ENCODE assay signal across 16 cellular contexts in the genomic region with DNA sequence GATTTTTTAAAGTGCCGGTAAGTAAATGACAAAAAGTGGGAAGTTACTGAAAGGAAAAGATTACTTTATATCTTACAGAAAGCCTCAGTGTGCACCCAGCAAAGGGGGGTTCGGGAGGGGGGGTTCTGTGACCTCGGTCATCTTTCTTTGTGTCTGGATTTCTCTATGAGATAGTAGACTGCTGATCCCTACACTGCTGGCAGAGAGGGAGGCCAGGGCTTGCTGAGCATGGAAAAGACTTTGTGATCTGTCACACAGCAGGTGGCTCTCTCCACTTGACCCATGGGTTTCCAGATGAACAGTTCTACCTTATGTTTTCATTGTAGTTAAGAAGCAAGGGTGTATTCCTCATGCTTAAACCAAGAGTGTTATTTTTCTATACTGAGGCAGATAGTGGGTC.
A peak's percentile ranks its signal among the peaks of the same experiment; 100 is the strongest.
DNase-seq lines count a peak whose midpoint lies in the region; TF ChIP-seq lines count a peak whose summit lies in the region.
"Had no signal": no experiment of that assay in that cellular context is flagged by ENCODE, and none has a peak within 500 bp of the region (broad histone marks: within the 10 kb centered on the region; RNA-seq: fewer than 3 reads in every experiment).

No MANE protein-coding gene starts in this region.

- H3K4me3 ChIP-seq in endodermal cell (ENCODE audit: low read length) (no peak overlapping the region), thyroid gland (replicated peaks in 1 of 3) (no peak overlapping the region), esophagus squamous epithelium (no peak overlapping the region)
- no peak overlapping the region for H3K4me3 ChIP-seq in CD4-positive, alpha-beta memory T cell (ENCODE audit: low read length in 2 of 2)
- H3K4me3 ChIP-seq: MG63, stomach had no signal

- H3K4me1 Mint-ChIP-seq in endodermal cell, result peaks cover 35% of the 10 kb centered on the region
- H3K4me1 Mint-ChIP-seq in CD4-positive, alpha-beta memory T cell, result no peaks in the 10 kb centered on the region

- H3K36me3 Mint-ChIP-seq in endodermal cell (ENCODE audit: low read depth), result no peaks in the 10 kb centered on the region
- no peaks in the 10 kb centered on the region for H3K36me3 Mint-ChIP-seq in CD4-positive, alpha-beta memory T cell

- H3K36me3 ChIP-seq in endodermal cell (ENCODE audit: control insufficient read depth, insufficient read depth, low read length) (no peaks in the 10 kb centered on the region), thyroid gland (no peaks in the 10 kb centered on the region), esophagus squamous epithelium (no peaks in the 10 kb centered on the region)
- no peaks in the 10 kb centered on the region for H3K36me3 ChIP-seq in CD4-positive, alpha-beta memory T cell (ENCODE audit: insufficient read depth, low read length)
- H3K36me3 ChIP-seq: MG63, stomach had no signal

- H3K9me3 ChIP-seq in endodermal cell (ENCODE audit: control insufficient read depth, low read length), result no peaks in the 10 kb centered on the region
- no peaks in the 10 kb centered on the region for H3K9me3 ChIP-seq in thyroid gland
- H3K9me3 ChIP-seq in esophagus squamous epithelium, result no peaks in the 10 kb centered on the region
- no peaks in the 10 kb centered on the region for H3K9me3 ChIP-seq in CD4-positive, alpha-beta memory T cell (ENCODE audit: control insufficient read depth in 1 of 2, low read length in 2 of 2)
- H3K9me3 ChIP-seq: MG63, stomach had no signal

- TF ChIP-seq CTCF in endodermal cell (conservative IDR thresholded peaks at IDR 0.05) (no peak), thyroid gland (IDR thresholded peaks at IDR 0.05) (no peak), esophagus squamous epithelium (IDR thresholded peaks at IDR 0.05) (no peak)

- no peak overlapping the region for H3K4me3 Mint-ChIP-seq in endodermal cell
- no peak overlapping the region for H3K4me3 Mint-ChIP-seq in CD4-positive, alpha-beta memory T cell
- H3K4me3 Mint-ChIP-seq: T-helper 2 cell treated with Interferon-gamma antibody and Interleukin-4, amounts not matched to agents 5 μg/mL and 100 μg/mL, for 36 hours had no signal

- intact Hi-C loops in thyroid gland (cut with DNase I), result no loop called here
- intact Hi-C loops in esophagus squamous epithelium (cut with DNase I), result no loop called here
- intact Hi-C loops in CD4-positive, alpha-beta memory T cell (cut with micrococcal nuclease), result no loop called here

- peak; percentile 27 for DNase-seq in NCI-H82 (lab: John Stamatoyannopoulos, UW)
- no peak for DNase-seq in NCI-H82 treated with DMSO at 0.1 percent for 48 hours (lab: John Stamatoyannopoulos, UW; ENCODE audit: unreplicated experiment)
- peak; percentile 59 for DNase-seq in NCI-H524 treated with DMSO at 0.1 percent for 48 hours (lab: John Stamatoyannopoulos, UW)
- peak; percentile 65 for DNase-seq in endodermal cell
- peak; percentile 1 to 3 for DNase-seq in thyroid gland
- DNase-seq in anterior cingulate cortex (lab: John Stamatoyannopoulos, UW), result no peak
- DNase-seq in esophagus squamous epithelium (lab: John Stamatoyannopoulos, UW), result no peak
- DNase-seq in CD4-positive, alpha-beta memory T cell, result no peak
- DNase-seq: ACHN; activated CD4-positive, alpha-beta T cell treated with anti-CD3 and anti-CD28 coated beads, Interleukin-2, amount 50 U/mL, for 48 hours; aorta; cortex of kidney; hypothalamus; MG63; stomach had no signal

- H3K27me3 ChIP-seq in endodermal cell (ENCODE audit: control insufficient read depth, insufficient read depth, low read length, poor library complexity, severe bottlenecking) (no peaks in the 10 kb centered on the region), thyroid gland (no peaks in the 10 kb centered on the region), esophagus squamous epithelium (no peaks in the 10 kb centered on the region)
- no peaks in the 10 kb centered on the region for H3K27me3 ChIP-seq in CD4-positive, alpha-beta memory T cell (ENCODE audit: insufficient read depth, low read length)
- H3K27me3 ChIP-seq: MG63, stomach had no signal

- TF ChIP-seq POLR2A in thyroid gland (IDR thresholded peaks at IDR 0.05), result no peak
- no peak for TF ChIP-seq POLR2A in esophagus squamous epithelium (IDR thresholded peaks at IDR 0.05)

- H3K4me1 ChIP-seq in endodermal cell (ENCODE audit: control insufficient read depth, insufficient read depth, low read length) (peaks cover 7% of the 10 kb centered on the region), thyroid gland (no peaks in the 10 kb centered on the region), esophagus squamous epithelium (no peaks in the 10 kb centered on the region)
- H3K4me1 ChIP-seq in CD4-positive, alpha-beta memory T cell (ENCODE audit: insufficient read depth, low read length), result no peaks in the 10 kb centered on the region

- no peak overlapping the region for H3K9ac ChIP-seq in endodermal cell (ENCODE audit: extremely low read depth, low read length, poor library complexity, severe bottlenecking)

- peaks cover 10% of the 10 kb centered on the region for H3K9me3 Mint-ChIP-seq in endodermal cell
- peaks cover 1 to 14% (median 7%) of the 10 kb centered on the region in 8 donors for H3K9me3 Mint-ChIP-seq in CD4-positive, alpha-beta memory T cell

- POLR2A ChIA-PET in CD4-positive, alpha-beta memory T cell (lab: Charles Lee; ENCODE audit: partially characterized antibody), result no interaction called here

- H3K27ac ChIP-seq in endodermal cell (ENCODE audit: low read depth, low read length) (peak overlapping the region; percentile 55), thyroid gland (no peak overlapping the region), esophagus squamous epithelium (no peak overlapping the region)
- no peak overlapping the region for H3K27ac ChIP-seq in CD4-positive, alpha-beta memory T cell (ENCODE audit: low read depth, low read length)
- H3K27ac ChIP-seq: stomach had no signal

- 35% methylated on average over 3 of the region's 3 CpGs; no CpG with 5 or more reads in 1 of the 2 experiments for WGBS in endodermal cell (ENCODE audit: insufficient coverage in 1 of 2, insufficient read length in 1 of 2), 2 experiments
- 23 to 29% methylated on average over 3 of the region's 3 CpGs for WGBS in thyroid gland, 2 donors
- 16 to 20% methylated on average over 3 of the region's 3 CpGs for WGBS in esophagus squamous epithelium, 2 donors

- CTCF ChIA-PET in CD4-positive, alpha-beta memory T cell (lab: Charles Lee; ENCODE audit: partially characterized antibody), result no interaction called here

- no peaks in the 10 kb centered on the region for H3K27me3 Mint-ChIP-seq in endodermal cell (ENCODE audit: insufficient read depth)
- H3K27me3 Mint-ChIP-seq in CD4-positive, alpha-beta memory T cell, result no peaks in the 10 kb centered on the region

- H3K27ac Mint-ChIP-seq in endodermal cell, result peak overlapping the region; percentile 60
- no peak overlapping the region for H3K27ac Mint-ChIP-seq in CD4-positive, alpha-beta memory T cell
- H3K27ac Mint-ChIP-seq: T-helper 2 cell treated with Interferon-gamma antibody and Interleukin-4, amounts not matched to agents 5 μg/mL and 100 μg/mL, for 36 hours had no signal

Comparison
In these comparisons a context has a peak if more than half of its experiments do, and no peak if none do; other contexts are left out.
1. DNase-seq: peak in NCI-H82 (single experiment), NCI-H524 treated with DMSO at 0.1 percent for 48 hours (single experiment), endodermal cell (single experiment) and thyroid gland (2 of 2); none in NCI-H82 treated with DMSO at 0.1 percent for 48 hours (single experiment), anterior cingulate cortex (0 of 58), esophagus squamous epithelium (single experiment) and CD4-positive, alpha-beta memory T cell (0 of 5).